ENCODE assay signal across 17 cellular contexts in genomic region chr14:80446356-80446755, GRCh38.
"Had no signal": no experiment of that assay in that cellular context is flagged by ENCODE, and none has a peak within 500 bp of the region (broad histone marks: within the 10 kb centered on the region; RNA-seq: fewer than 3 reads in every experiment).

No MANE protein-coding gene starts in this region.

- H3K4me3 ChIP-seq: body of pancreas, prostate gland, upper lobe of right lung had no signal

- H3K36me3 ChIP-seq: prostate gland, upper lobe of right lung had no signal

- H3K27ac ChIP-seq: body of pancreas, prostate gland, upper lobe of right lung had no signal

- FAIRE-seq: TTC549 had no signal

- H3K9me3 ChIP-seq: prostate gland, upper lobe of right lung had no signal

- H3K27me3 ChIP-seq: body of pancreas, upper lobe of right lung had no signal

- DNase-seq: activated B cell treated with CpG ODN at 0.5 μM for 24 hours; activated CD4-positive, alpha-beta T cell treated with anti-CD3 and anti-CD28 coated beads, Interleukin-2, amount 50 U/mL, for 1 hour; activated naive CD4-positive, alpha-beta T cell treated with anti-CD3 and anti-CD28 coated beads for 36 hours; activated T-cell treated with anti-CD3 and anti-CD28 coated beads for 4 hours; body of pancreas; central memory CD4-positive, alpha-beta T cell; cortex of kidney; effector CD8-positive, alpha-beta T cell; immature natural killer cell; occipital lobe; stimulated activated CD4-positive, alpha-beta T cell treated with anti-CD3 and anti-CD28 coated beads, Interleukin-12 subunit alpha, Interleukin-12 subunit beta, amount 100 ng/mL, for 4 hours; stimulated activated CD4-positive, alpha-beta T cell treated with anti-CD3 and anti-CD28 coated beads, Interleukin-4, amount 100 ng/mL, for 1 hour; stimulated activated CD8-positive, alpha-beta memory T cell treated with anti-CD3 and anti-CD28 coated beads, Interleukin-4, amount 100 ng/mL, for 48 hours; T-helper 2 cell; upper lobe of right lung had no signal

- H3K4me1 ChIP-seq: body of pancreas, prostate gland, upper lobe of right lung had no signal
